In genomic region chr15:78934063-78935023, GRCh38 we compare ENCODE assay signal across 14 cellular contexts. TPM values are rescaled to one million over a fixed set of nuclear protein-coding genes. Genes with fewer than 3 reads are reported as not detected.
DNase-seq lines count a peak whose midpoint lies in the region; TF ChIP-seq lines count a peak whose summit lies in the region.
"Had no signal": no experiment of that assay in that cellular context is flagged by ENCODE, and none has a peak within 500 bp of the region (broad histone marks: within the 10 kb centered on the region; RNA-seq: fewer than 3 reads in every experiment).

No MANE protein-coding gene starts in this region.

- DNase-seq in fibroblast of lung (ENCODE audit: low read depth in 2 of 2), result peak; percentile 35
- no peak for DNase-seq in neural crest cell (ENCODE audit: low read depth, low spot score)
- DNase-seq in NCI-H345 (lab: John Stamatoyannopoulos, UW), result no peak
- DNase-seq in kidney tubule cell (ENCODE audit: low spot score), result no peak
- DNase-seq in GM19240 (ENCODE audit: insufficient read length, low spot score), result no peak
- no peak for DNase-seq in HEK293T (ENCODE audit: extremely low spot score)
- DNase-seq: activated CD8-positive, alpha-beta T cell treated with anti-CD3 and anti-CD28 coated beads for 36 hours; activated naive CD4-positive, alpha-beta T cell treated with Interleukin-2 at 50 U/mL for 16 hours; AML-193; gastrocnemius medialis; NCI-H1930 had no signal

- H3K27me3 Mint-ChIP-seq in neural crest cell (ENCODE audit: low read depth), result no peaks in the 10 kb centered on the region

- H3K27me3 ChIP-seq in BLaER1 (no peaks in the 10 kb centered on the region), OCI-LY3 (ENCODE audit: low read depth, low read length) (no peaks in the 10 kb centered on the region), fibroblast of lung (ENCODE audit: control insufficient read depth, insufficient read depth, low read length) (no peaks in the 10 kb centered on the region)
- H3K27me3 ChIP-seq: gastrocnemius medialis, ovary had no signal

- peaks cover 63% of the 10 kb centered on the region for H3K36me3 ChIP-seq in BLaER1
- H3K36me3 ChIP-seq in OCI-LY3 (replicated peaks; ENCODE audit: low read depth, low read length), result peaks cover 83% of the 10 kb centered on the region
- no peaks in the 10 kb centered on the region for H3K36me3 ChIP-seq in fibroblast of lung (ENCODE audit: control insufficient read depth, insufficient read depth, low read length)
- H3K36me3 ChIP-seq: gastrocnemius medialis, ovary had no signal

- H2AFZ ChIP-seq in OCI-LY3 (ENCODE audit: low read depth, low read length), result no peak overlapping the region
- no peak overlapping the region for H2AFZ ChIP-seq in fibroblast of lung (ENCODE audit: low read length)

- no peaks in the 10 kb centered on the region for H3K4me1 Mint-ChIP-seq in neural crest cell

- H3K9me3 ChIP-seq in BLaER1 (no peaks in the 10 kb centered on the region), OCI-LY3 (ENCODE audit: insufficient read depth, low read length) (no peaks in the 10 kb centered on the region), fibroblast of lung (ENCODE audit: control insufficient read depth, insufficient read depth, low read depth, low read length) (no peaks in the 10 kb centered on the region)
- H3K9me3 ChIP-seq: gastrocnemius medialis, ovary had no signal

- CTCF ChIA-PET in HEK293T (lab: Yijun Ruan, JAX), result no interaction called here

- H3K9me3 Mint-ChIP-seq in neural crest cell, result no peaks in the 10 kb centered on the region
- H3K9me3 Mint-ChIP-seq: activated CD8-positive, alpha-beta T cell treated with anti-CD3 and anti-CD28 coated beads for 36 hours had no signal

- no peaks in the 10 kb centered on the region for H3K36me3 Mint-ChIP-seq in neural crest cell (ENCODE audit: low read depth)

- H3K27ac ChIP-seq in BLaER1 (0 out of 2 replicates have a peak overlapping the region, but pooled peaks have one; percentile 9), OCI-LY3 (ENCODE audit: low read length) (peak overlapping the region; percentile 94), fibroblast of lung (ENCODE audit: insufficient read depth, low read length) (no peak overlapping the region)

- H4K20me1 ChIP-seq in BLaER1, result no peaks in the 10 kb centered on the region
- H4K20me1 ChIP-seq in OCI-LY3 (ENCODE audit: insufficient read depth, low read length), result no peaks in the 10 kb centered on the region
- no peaks in the 10 kb centered on the region for H4K20me1 ChIP-seq in fibroblast of lung (ENCODE audit: control insufficient read depth, extremely low read depth, insufficient read depth, low read length)

- peaks cover 59% of the 10 kb centered on the region for H3K4me1 ChIP-seq in BLaER1
- H3K4me1 ChIP-seq in OCI-LY3 (ENCODE audit: low read length), result peaks cover 38% of the 10 kb centered on the region
- H3K4me1 ChIP-seq in fibroblast of lung (ENCODE audit: control insufficient read depth, extremely low read depth, insufficient read depth, low read length), result peaks cover 12% of the 10 kb centered on the region

- H3K4me3 ChIP-seq in BLaER1 (no peak overlapping the region), OCI-LY3 (ENCODE audit: low read length) (no peak overlapping the region), fibroblast of lung (replicated peaks in 1 of 4; ENCODE audit: control extremely low read depth in 1 of 4, insufficient read depth in 1 of 4, low read depth in 3 of 4, low read length in 4 of 4) (no peak overlapping the region)
- H3K4me3 ChIP-seq: gastrocnemius medialis, ovary had no signal

- H3K79me2 ChIP-seq in OCI-LY3 (ENCODE audit: low read length) (peaks cover 41% of the 10 kb centered on the region), fibroblast of lung (ENCODE audit: control insufficient read depth, insufficient read depth, low read length) (no peaks in the 10 kb centered on the region)

- POLR2A ChIA-PET in HEK293T (lab: Yijun Ruan, JAX), result no interaction called here

- no peak overlapping the region for H3K4me3 Mint-ChIP-seq in neural crest cell
- H3K4me3 Mint-ChIP-seq: activated CD8-positive, alpha-beta T cell treated with anti-CD3 and anti-CD28 coated beads for 36 hours had no signal

- no peak overlapping the region for H3K4me2 ChIP-seq in BLaER1
- no peak overlapping the region for H3K4me2 ChIP-seq in OCI-LY3 (ENCODE audit: low read length)
- no peak overlapping the region for H3K4me2 ChIP-seq in fibroblast of lung (ENCODE audit: extremely low read depth, insufficient read depth, low read length)

- peak overlapping the region; percentile 4 for H3K27ac Mint-ChIP-seq in neural crest cell (ENCODE audit: unreplicated experiment)
- H3K27ac Mint-ChIP-seq: activated CD8-positive, alpha-beta T cell treated with anti-CD3 and anti-CD28 coated beads for 36 hours had no signal

- H3K9ac ChIP-seq in BLaER1 (no peak overlapping the region), OCI-LY3 (ENCODE audit: low read length) (no peak overlapping the region), fibroblast of lung (ENCODE audit: insufficient read depth, low read length) (no peak overlapping the region)

- TF ChIP-seq CTCF in OCI-LY3 (IDR thresholded peaks at IDR 0.05; ENCODE audit: low read depth, low read length), result no peak
- TF ChIP-seq CTCF in fibroblast of lung (conservative IDR thresholded peaks at IDR 0.05 in 1 of 2, IDR thresholded peaks at IDR 0.05 in 1 of 2; ENCODE audit: low read depth in 1 of 2, low read length in 2 of 2), result no peak
- TF ChIP-seq CTCF in neural crest cell (conservative IDR thresholded peaks at IDR 0.05), result no peak

TF ChIP-seq in HEK293T, 16 proteins besides CTCF, POLR2A, EP300 and RAD21:
- TF ChIP-seq ZNF384 (IDR thresholded peaks at IDR 0.05) (no peak), BHLHE40 (IDR thresholded peaks at IDR 0.05; ENCODE audit: borderline replicate concordance) (no peak), ARNT (IDR thresholded peaks at IDR 0.05) (no peak)
TF ChIP-seq in HEK293T: peak in this region for 0.

RNA-seq across cellular contexts. Expression of gene CTSH, which starts 10.5 kb away (rescaled TPM):
- total RNA-seq in fibroblast of lung, result 6.9 and 34.2 TPM in 2 replicates
- 5.3 and 10.0 TPM in 2 replicates for polyA plus RNA-seq in fibroblast of lung
- polyA plus RNA-seq in fibroblast of lung (2012), result 4.4 and 8.1 TPM in 2 replicates
- polyA minus RNA-seq in fibroblast of lung (ENCODE audit: low replicate concordance), result 1.2 and 4.9 TPM in 2 replicates
- total RNA-seq in neural crest cell, result 6.5 and 7.3 TPM in 2 replicates

Comparison
In these comparisons a context has a peak if more than half of its experiments do, and no peak if none do; other contexts are left out.
1. DNase-seq: peak in fibroblast of lung (2 of 2); none in neural crest cell (single experiment), NCI-H345 (single experiment), kidney tubule cell (single experiment), GM19240 (single experiment) and HEK293T (single experiment).